Comparison of ENCODE assay signal across 1 cellular context in genomic region chr7:20140278-20141058, GRCh38.
TF ChIP-seq lines count a peak whose summit lies in the region.

No MANE protein-coding gene starts in this region.

TF ChIP-seq in WTC11, 78 proteins besides CTCF, POLR2A, EP300 and RAD21 (continued from another document):
- TF ChIP-seq PRDM15 (CRISPR knock-in tag; IDR thresholded peaks at IDR 0.05) (no peak), ZNF138 (CRISPR knock-in tag; conservative IDR thresholded peaks at IDR 0.05) (no peak), CREB1 (CRISPR knock-in tag; IDR thresholded peaks at IDR 0.05) (no peak), CREM (CRISPR knock-in tag; IDR thresholded peaks at IDR 0.05) (no peak), USF2 (CRISPR knock-in tag; IDR thresholded peaks at IDR 0.05) (no peak), GRHL2 (CRISPR knock-in tag; IDR thresholded peaks at IDR 0.05; ENCODE audit: insufficient replicate concordance, severe bottlenecking) (no peak), GABPB1 (CRISPR knock-in tag; IDR thresholded peaks at IDR 0.05) (no peak), IRF1 (CRISPR knock-in tag; IDR thresholded peaks at IDR 0.05) (no peak), JAZF1 (CRISPR knock-in tag; IDR thresholded peaks at IDR 0.05) (no peak), FOXK1 (CRISPR knock-in tag; IDR thresholded peaks at IDR 0.05) (no peak), E2F1 (CRISPR knock-in tag; IDR thresholded peaks at IDR 0.05) (no peak), ERG (CRISPR knock-in tag; IDR thresholded peaks at IDR 0.05) (no peak)
